In the genomic region with DNA sequence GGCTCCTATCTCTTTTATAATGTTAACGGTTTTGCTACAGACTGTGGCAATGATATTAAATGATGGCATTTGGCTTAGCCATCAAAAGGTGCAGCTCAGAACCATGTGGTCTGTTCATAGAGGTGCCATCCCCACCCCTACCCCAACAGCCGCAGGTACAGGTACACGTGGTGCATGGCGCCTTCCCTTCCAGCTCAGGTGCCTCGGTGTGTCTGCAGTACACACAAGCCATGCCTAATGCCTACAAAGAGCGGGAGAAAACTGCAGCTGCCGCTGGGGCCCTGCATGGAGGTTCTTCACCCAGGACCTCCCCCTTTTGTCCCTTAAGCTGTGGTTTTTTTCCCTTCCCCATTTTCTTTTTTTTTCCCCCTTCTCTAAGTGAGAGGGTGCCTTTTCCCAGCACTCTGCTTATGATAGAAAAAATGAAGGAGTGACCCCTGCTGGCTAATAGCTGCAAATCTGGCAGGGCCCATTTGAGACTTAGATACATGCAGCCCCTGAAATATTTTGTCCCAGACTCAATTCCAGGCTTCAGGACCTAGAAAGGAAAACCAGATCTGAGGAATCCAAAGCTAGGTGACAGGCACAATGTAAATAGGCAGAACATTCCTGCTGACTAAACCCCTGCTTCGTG, we compare ENCODE assay signal across 11 cellular contexts. TPM values are rescaled to one million over a fixed set of nuclear protein-coding genes. Genes with fewer than 3 reads are reported as not detected.
DNase-seq lines count a peak whose midpoint lies in the region; ATAC-seq and TF ChIP-seq lines count a peak whose summit lies in the region.
"Had no signal": no experiment of that assay in that cellular context is flagged by ENCODE, and none has a peak within 500 bp of the region (broad histone marks: within the 10 kb centered on the region; RNA-seq: fewer than 3 reads in every experiment).

No MANE protein-coding gene starts in this region.

- H3K79me2 ChIP-seq in DND-41 (ENCODE audit: insufficient read depth, low read length) (no peaks in the 10 kb centered on the region), HCT116 (ENCODE audit: insufficient read depth, low read length) (no peaks in the 10 kb centered on the region)

- no peaks in the 10 kb centered on the region for H3K9me2 ChIP-seq in HCT116 (ENCODE audit: insufficient read depth)

- H3K27ac Mint-ChIP-seq in mesothelial cell of epicardium = no peak overlapping the region
- H3K27ac Mint-ChIP-seq: brain had no signal

- H3K27ac ChIP-seq in DND-41 (ENCODE audit: low read length) = no peak overlapping the region
- no peak overlapping the region for H3K27ac ChIP-seq in HCT116 (ENCODE audit: low read depth, low read length)
- H3K27ac ChIP-seq: neutrophil had no signal

- H3K27me3 ChIP-seq in DND-41 (ENCODE audit: insufficient read depth, low read length, poor library complexity) (no peaks in the 10 kb centered on the region), HCT116 (ENCODE audit: insufficient read depth, low read length) (peaks cover 45% of the 10 kb centered on the region), kidney epithelial cell (ENCODE audit: control insufficient read depth, insufficient read depth, low read length) (no peaks in the 10 kb centered on the region)

- no peak for DNase-seq in DND-41
- no peak for DNase-seq in HCT116 (ENCODE audit: low read depth, low spot score)
- DNase-seq in kidney epithelial cell (ENCODE audit: low read depth) = no peak
- no peak for DNase-seq in mesothelial cell of epicardium (ENCODE audit: low spot score in 2 of 2, unreplicated experiment in 2 of 2)
- no peak for DNase-seq in activated CD4-positive, alpha-beta T cell treated with anti-CD3 and anti-CD28 coated beads for 1 hour

- TF ChIP-seq CTCF in DND-41 (IDR thresholded peaks at IDR 0.05; ENCODE audit: borderline replicate concordance, extremely low read depth, low read length, poor library complexity, severe bottlenecking) = peak; percentile 51
- TF ChIP-seq CTCF in HCT116 (IDR thresholded peaks at IDR 0.05 in 2 of 3, conservative IDR thresholded peaks at IDR 0.05 in 1 of 3; ENCODE audit: borderline replicate concordance in 1 of 3, insufficient read depth in 1 of 3, low read depth in 2 of 3, low read length in 2 of 3) = peak; percentile 36 to 64 (median 64); a peak in 5 of 6 replicates
- TF ChIP-seq CTCF in WI38 (IDR thresholded peaks at IDR 0.05; ENCODE audit: low read depth, low read length) = 0 out of 2 replicates have a peak, but pooled peaks have one; percentile 24
- peak; percentile 22 for TF ChIP-seq CTCF in kidney epithelial cell (IDR thresholded peaks at IDR 0.05; ENCODE audit: insufficient read depth, low read length, poor library complexity, severe bottlenecking)
- TF ChIP-seq CTCF in mesothelial cell of epicardium (IDR thresholded peaks at IDR 0.05; ENCODE audit: unreplicated experiment) = no peak

- H3K4me2 ChIP-seq in DND-41 (ENCODE audit: insufficient read depth, low read length) (no peak overlapping the region), HCT116 (ENCODE audit: low read length) (no peak overlapping the region)

- no peak overlapping the region for H3K4me3 Mint-ChIP-seq in mesothelial cell of epicardium
- H3K4me3 Mint-ChIP-seq: brain had no signal

- H3K9ac ChIP-seq in DND-41 (ENCODE audit: low read depth, low read length) = no peak overlapping the region
- no peak overlapping the region for H3K9ac ChIP-seq in HCT116 (ENCODE audit: low read length)

- H3K27me3 Mint-ChIP-seq in mesothelial cell of epicardium (ENCODE audit: low read depth) = no peaks in the 10 kb centered on the region

- no peaks in the 10 kb centered on the region for H3K4me1 ChIP-seq in DND-41 (ENCODE audit: insufficient read depth, low read length)
- H3K4me1 ChIP-seq in HCT116 (ENCODE audit: control insufficient read depth in 1 of 2, insufficient read depth in 2 of 2, low read length in 2 of 2) = no peaks in the 10 kb centered on the region

- peaks cover 24% of the 10 kb centered on the region for H3K9me3 Mint-ChIP-seq in mesothelial cell of epicardium

- RAD21 ChIA-PET in HCT116 (lab: Charles Lee; ENCODE audit: low non-redundant PET in 1 of 2, low total read pairs in 2 of 2, uncharacterized antibody in 2 of 2, unreplicated experiment in 2 of 2) = no interaction called here

- TF ChIP-seq RAD21 in HCT116 (IDR thresholded peaks at IDR 0.05; ENCODE audit: low read depth) = peak; percentile 39

- intact Hi-C loops in HCT116 (cut with micrococcal nuclease) = no loop called here

- no peaks in the 10 kb centered on the region for H3K36me3 Mint-ChIP-seq in mesothelial cell of epicardium
- H3K36me3 Mint-ChIP-seq: brain had no signal

- H4K20me1 ChIP-seq in DND-41 (ENCODE audit: insufficient read depth, low read length) = no peaks in the 10 kb centered on the region
- no peaks in the 10 kb centered on the region; the same call in 1 of the 2 replicates for H4K20me1 ChIP-seq in HCT116 (ENCODE audit: insufficient read depth)

- POLR2A ChIA-PET in HCT116 (lab: Charles Lee) = no interaction called here

- no peaks in the 10 kb centered on the region for H3K4me1 Mint-ChIP-seq in mesothelial cell of epicardium
- H3K4me1 Mint-ChIP-seq: brain had no signal

- no peak for ATAC-seq in DND-41 (ENCODE audit: insufficient read depth, low read depth)
- peak; percentile 79 for ATAC-seq in HCT116
- ATAC-seq in GM19452 (IDR thresholded peaks at IDR 0.05; ENCODE audit: unreplicated experiment) = no peak
- ATAC-seq in HG03175 (IDR thresholded peaks at IDR 0.05; ENCODE audit: unreplicated experiment) = no peak

- no TSS peak for BruUV-seq in HCT116 (replicated peaks; lab: Mats Ljungman, UMichigan)

- H2AFZ ChIP-seq in DND-41 (ENCODE audit: low read depth, low read length) (no peak overlapping the region), HCT116 (ENCODE audit: low read depth, low read length, poor library complexity, severe bottlenecking) (no peak overlapping the region)

- TF ChIP-seq POLR2A in HCT116 (IDR thresholded peaks at IDR 0.05; ENCODE audit: borderline replicate concordance, extremely low read depth, insufficient read depth, insufficient read length) = no peak

- CTCF ChIA-PET in HCT116 (lab: Charles Lee) = interaction anchor here (1.1 to 2.4 kb wide), 3 partner anchors 14 to 369 kb away, joined by 4 to 16 read pairs (median 4); no protein-coding TSS in a partner anchor

- H3K4me3 ChIP-seq in DND-41 (ENCODE audit: low read depth in 1 of 2, low read length in 2 of 2) (no peak overlapping the region), HCT116 (replicated peaks in 1 of 2; ENCODE audit: low read depth in 1 of 2, low read length in 2 of 2) (no peak overlapping the region), WI38 (ENCODE audit: low read depth, low read length) (no peak overlapping the region), kidney epithelial cell (ENCODE audit: low read depth, low read length) (no peak overlapping the region)

- H3K36me3 ChIP-seq in DND-41 (ENCODE audit: insufficient read depth, low read length) (no peaks in the 10 kb centered on the region), HCT116 (ENCODE audit: control insufficient read depth in 1 of 2, insufficient read depth in 2 of 2, low read length in 2 of 2) (no peaks in the 10 kb centered on the region), kidney epithelial cell (ENCODE audit: control insufficient read depth, insufficient read depth, low read length) (no peaks in the 10 kb centered on the region)
- H3K36me3 ChIP-seq: neutrophil had no signal

- H3K9me3 ChIP-seq in DND-41 (ENCODE audit: insufficient read depth, low read length, severe bottlenecking) (no peaks in the 10 kb centered on the region), HCT116 (ENCODE audit: control insufficient read depth in 1 of 2, insufficient read depth in 1 of 2, low read depth in 1 of 2, low read length in 2 of 2) (no peaks in the 10 kb centered on the region)
- H3K9me3 ChIP-seq: neutrophil had no signal

TF ChIP-seq in HCT116, 20 proteins besides CTCF, POLR2A, EP300 and RAD21 (continues in another document):
- TF ChIP-seq, protein P1, sequence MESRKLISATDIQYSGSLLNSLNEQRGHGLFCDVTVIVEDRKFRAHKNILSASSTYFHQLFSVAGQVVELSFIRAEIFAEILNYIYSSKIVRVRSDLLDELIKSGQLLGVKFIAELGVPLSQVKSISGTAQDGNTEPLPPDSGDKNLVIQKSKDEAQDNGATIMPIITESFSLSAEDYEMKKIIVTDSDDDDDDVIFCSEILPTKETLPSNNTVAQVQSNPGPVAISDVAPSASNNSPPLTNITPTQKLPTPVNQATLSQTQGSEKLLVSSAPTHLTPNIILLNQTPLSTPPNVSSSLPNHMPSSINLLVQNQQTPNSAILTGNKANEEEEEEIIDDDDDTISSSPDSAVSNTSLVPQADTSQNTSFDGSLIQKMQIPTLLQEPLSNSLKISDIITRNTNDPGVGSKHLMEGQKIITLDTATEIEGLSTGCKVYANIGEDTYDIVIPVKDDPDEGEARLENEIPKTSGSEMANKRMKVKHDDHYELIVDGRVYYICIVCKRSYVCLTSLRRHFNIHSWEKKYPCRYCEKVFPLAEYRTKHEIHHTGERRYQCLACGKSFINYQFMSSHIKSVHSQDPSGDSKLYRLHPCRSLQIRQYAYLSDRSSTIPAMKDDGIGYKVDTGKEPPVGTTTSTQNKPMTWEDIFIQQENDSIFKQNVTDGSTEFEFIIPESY (IDR thresholded peaks at IDR 0.05; ENCODE audit: extremely low read depth, insufficient replicate concordance, low read length) = no peak
- TF ChIP-seq CBX3 (IDR thresholded peaks at IDR 0.05; ENCODE audit: low read depth) = no peak
- no peak for TF ChIP-seq POLR2AphosphoS5 (IDR thresholded peaks at IDR 0.05; ENCODE audit: low read depth, low read length)
- no peak for TF ChIP-seq FOSL1 (IDR thresholded peaks at IDR 0.05; ENCODE audit: low read depth)
- TF ChIP-seq SP1 (IDR thresholded peaks at IDR 0.05; ENCODE audit: low read depth) = no peak

RNA-seq across cellular contexts. Expression of gene OR52M1, which starts 6.5 kb away (rescaled TPM):
- total RNA-seq in HCT116 (2021; ENCODE audit: unreplicated experiment) (not detected), kidney epithelial cell (not detected in 2 replicates), mesothelial cell of epicardium (not detected in 3 replicates)
- not detected in 2 replicates for polyA plus RNA-seq in HCT116 (2012)
- total RNA-seq: activated CD8-positive, alpha-beta memory T cell treated with anti-CD3 and anti-CD28 coated beads for 36 hours had no signal

RNA-seq across cellular contexts. Expression of gene OR52I2, which starts 30.1 kb away (rescaled TPM):
- total RNA-seq in HCT116 (2021; ENCODE audit: unreplicated experiment) (not detected), kidney epithelial cell (not detected in 2 replicates), mesothelial cell of epicardium (not detected in 3 replicates)
- 0.01 TPM in 1 of 2 replicates, not detected in the other for polyA plus RNA-seq in HCT116 (2012)
- total RNA-seq: activated CD8-positive, alpha-beta memory T cell treated with anti-CD3 and anti-CD28 coated beads for 36 hours had no signal

RNA-seq across cellular contexts. Expression of gene OR52I1, which starts 42.4 kb away (rescaled TPM):
- total RNA-seq in HCT116 (2021; ENCODE audit: unreplicated experiment) = not detected
- 0.01 TPM in 1 of 2 replicates, not detected in the other for polyA plus RNA-seq in HCT116 (2012)
- total RNA-seq in kidney epithelial cell = not detected in 2 replicates
- total RNA-seq in mesothelial cell of epicardium = not detected in 3 replicates
- total RNA-seq: activated CD8-positive, alpha-beta memory T cell treated with anti-CD3 and anti-CD28 coated beads for 36 hours had no signal

RNA-seq across cellular contexts. Expression of gene TRIM68, which starts 56.6 kb away (rescaled TPM):
- total RNA-seq in HCT116 (2021; ENCODE audit: unreplicated experiment) = 8.3 TPM
- polyA plus RNA-seq in HCT116 (2012) = 4.2 and 5.3 TPM in 2 replicates
- 21.9 and 25.3 TPM in 2 replicates for total RNA-seq in kidney epithelial cell
- total RNA-seq in mesothelial cell of epicardium = 20.2 to 23.3 TPM (median 21.4 TPM) in 3 replicates
